9 cellular contexts compared by ENCODE assay signal in genomic region chr11:77407613-77408012, GRCh38.
A peak's percentile ranks its signal among the peaks of the same experiment; 100 is the strongest.
DNase-seq lines count a peak whose midpoint lies in the region; ATAC-seq and TF ChIP-seq lines count a peak whose summit lies in the region.
"Had no signal": no experiment of that assay in that cellular context is flagged by ENCODE, and none has a peak within 500 bp of the region (broad histone marks: within the 10 kb centered on the region; RNA-seq: fewer than 3 reads in every experiment).

No MANE protein-coding gene starts in this region.

- no peaks in the 10 kb centered on the region for H3K27me3 Mint-ChIP-seq in T-helper 2 cell treated with Interferon-gamma antibody and Interleukin-4, amounts not matched to agents 5 μg/mL and 100 μg/mL, for 36 hours (ENCODE audit: low read depth)

- DNase-seq in ELF-1 (ENCODE audit: low read depth, low spot score) = peak; percentile 10
- DNase-seq in NCI-H2171 treated with DMSO at 0.1 percent for 48 hours (lab: John Stamatoyannopoulos, UW) = peak; percentile 77
- peak; percentile 89 for DNase-seq in cerebellar cortex (ENCODE audit: low spot score)
- peak; percentile 27 for DNase-seq in omental fat pad (ENCODE audit: low spot score)
- DNase-seq in SIG-M5 treated with dmso at 0.1 percent for 504 hours (lab: John Stamatoyannopoulos, UW; ENCODE audit: unreplicated experiment) = no peak
- DNase-seq in T-helper 2 cell treated with Interferon-gamma antibody and Interleukin-4, amounts not matched to agents 5 μg/mL and 100 μg/mL, for 36 hours (ENCODE audit: low spot score) = no peak
- DNase-seq: H7 had no signal

- H3K4me3 Mint-ChIP-seq in T-helper 2 cell treated with Interferon-gamma antibody and Interleukin-4, amounts not matched to agents 5 μg/mL and 100 μg/mL, for 36 hours = no peak overlapping the region

- peaks cover 17% of the 10 kb centered on the region for H3K36me3 Mint-ChIP-seq in T-helper 2 cell treated with Interferon-gamma antibody and Interleukin-4, amounts not matched to agents 5 μg/mL and 100 μg/mL, for 36 hours (ENCODE audit: low read depth)

- ATAC-seq in omental fat pad (ENCODE audit: low FRiP score) (no peak), GM18498 (IDR thresholded peaks at IDR 0.05; ENCODE audit: unreplicated experiment) (no peak), HG02970 (IDR thresholded peaks at IDR 0.05; ENCODE audit: low FRiP score, unreplicated experiment) (no peak)

- no peak for TF ChIP-seq CTCF in omental fat pad (IDR thresholded peaks at IDR 0.05)

- H3K4me1 Mint-ChIP-seq in T-helper 2 cell treated with Interferon-gamma antibody and Interleukin-4, amounts not matched to agents 5 μg/mL and 100 μg/mL, for 36 hours (ENCODE audit: low read depth) = peaks cover 37% of the 10 kb centered on the region

- no peaks in the 10 kb centered on the region for H3K9me3 Mint-ChIP-seq in T-helper 2 cell treated with Interferon-gamma antibody and Interleukin-4, amounts not matched to agents 5 μg/mL and 100 μg/mL, for 36 hours

- no peak overlapping the region for H3K27ac Mint-ChIP-seq in T-helper 2 cell treated with Interferon-gamma antibody and Interleukin-4, amounts not matched to agents 5 μg/mL and 100 μg/mL, for 36 hours

Comparison
In these comparisons a context has a peak if more than half of its experiments do, and no peak if none do; other contexts are left out.
1. DNase-seq: peak in ELF-1 (single experiment), NCI-H2171 treated with DMSO at 0.1 percent for 48 hours (single experiment), cerebellar cortex (single experiment) and omental fat pad (single experiment); none in SIG-M5 treated with dmso at 0.1 percent for 504 hours (single experiment) and T-helper 2 cell treated with Interferon-gamma antibody and Interleukin-4, amounts not matched to agents 5 μg/mL and 100 μg/mL, for 36 hours (single experiment).